ENCODE assay signal across 1 cellular context in genomic region chr2:147293958-147294824, GRCh38.
TF ChIP-seq lines count a peak whose summit lies in the region.

No MANE protein-coding gene starts in this region.

TF ChIP-seq in GM12878, 131 proteins besides CTCF, POLR2A, EP300 and RAD21:
- TF ChIP-seq NFYA (IDR thresholded peaks at IDR 0.05; ENCODE audit: borderline replicate concordance, low read depth, low read length) (no peak), RUNX3 (IDR thresholded peaks at IDR 0.05; ENCODE audit: low read length) (0 out of 2 replicates have a peak, but pooled peaks have one; percentile 15)
